Comparison of ENCODE assay signal across 20 cellular contexts in genomic region chr3:52524258-52524751, GRCh38. TPM values are rescaled to one million over a fixed set of nuclear protein-coding genes. Genes with fewer than 3 reads are reported as not detected.
DNase-seq lines count a peak whose midpoint lies in the region; ATAC-seq and TF ChIP-seq lines count a peak whose summit lies in the region.
"Had no signal": no experiment of that assay in that cellular context is flagged by ENCODE, and none has a peak within 500 bp of the region (broad histone marks: within the 10 kb centered on the region; RNA-seq: fewer than 3 reads in every experiment).

No MANE protein-coding gene starts in this region.

- H3K4me3 ChIP-seq in right cardiac atrium (ENCODE audit: low read length) (no peak overlapping the region), gastrocnemius medialis (no peak overlapping the region), smooth muscle cell (no peak overlapping the region)
- H3K4me3 ChIP-seq: body of pancreas, SJSA1 had no signal

- no peak overlapping the region for H4K91ac ChIP-seq in H9 (ENCODE audit: insufficient read length, low read depth, low read length)

- no peak overlapping the region for H3K27ac ChIP-seq in H9 (ENCODE audit: insufficient read length, low read depth, low read length)
- H3K27ac ChIP-seq in right cardiac atrium (ENCODE audit: low read length), result peak overlapping the region; percentile 19
- H3K27ac ChIP-seq in gastrocnemius medialis, result peak overlapping the region; percentile 33 to 80 (median 70)
- H3K27ac ChIP-seq in smooth muscle cell (ENCODE audit: low read depth), result no peak overlapping the region
- H3K27ac ChIP-seq: SJSA1 had no signal

- no peaks in the 10 kb centered on the region for H3F3A ChIP-seq in smooth muscle cell (ENCODE audit: low read depth)

- TF ChIP-seq CTCF in H9 (conservative IDR thresholded peaks at IDR 0.05) (no peak), gastrocnemius medialis (IDR thresholded peaks at IDR 0.05 in 4 of 5, conservative IDR thresholded peaks at IDR 0.05 in 1 of 5) (no peak), smooth muscle cell (IDR thresholded peaks at IDR 0.05; ENCODE audit: borderline replicate concordance, insufficient read depth, poor library complexity, severe bottlenecking) (no peak)

- no peak overlapping the region for H2AK5ac ChIP-seq in H9 (ENCODE audit: insufficient read length, low read length)

- no peak for TF ChIP-seq POLR2A in gastrocnemius medialis (IDR thresholded peaks at IDR 0.05)

- H2AFZ ChIP-seq in H9 (ENCODE audit: low read length), result no peak overlapping the region
- H2AFZ ChIP-seq in smooth muscle cell (ENCODE audit: low read depth), result no peak overlapping the region

- H3K27me3 Mint-ChIP-seq in H9 (ENCODE audit: low read depth), result no peaks in the 10 kb centered on the region; the same call in none of the 2 replicates
- H3K27me3 Mint-ChIP-seq in dendritic cell treated with granulocyte-macrophage colony-stimulating factor and Interleukin-4, amounts not matched to agents 40 ng/mL and 50 ng/mL, for 4 days, result no peaks in the 10 kb centered on the region
- H3K27me3 Mint-ChIP-seq: activated B cell treated with CpG ODN at 0.5 μM for 24 hours; activated naive CD8-positive, alpha-beta T cell had no signal

- no peaks in the 10 kb centered on the region for H3K27me3 ChIP-seq in H9 (ENCODE audit: insufficient read depth, low read length)
- H3K27me3 ChIP-seq in right cardiac atrium (ENCODE audit: control insufficient read depth, insufficient read depth), result no peaks in the 10 kb centered on the region
- no peaks in the 10 kb centered on the region for H3K27me3 ChIP-seq in gastrocnemius medialis
- no peaks in the 10 kb centered on the region for H3K27me3 ChIP-seq in smooth muscle cell (ENCODE audit: low read depth)
- H3K27me3 ChIP-seq: body of pancreas, SJSA1 had no signal

- no peak overlapping the region for H2BK120ac ChIP-seq in H9 (ENCODE audit: low read depth, low read length, poor library complexity, severe bottlenecking)

- H3K23me2 ChIP-seq in H9 (ENCODE audit: insufficient read length, low read depth, low read length, poor library complexity, severe bottlenecking), result no peaks in the 10 kb centered on the region

- no peaks in the 10 kb centered on the region for H3K79me2 ChIP-seq in H9 (ENCODE audit: insufficient read depth, low read length)
- H3K79me2 ChIP-seq in smooth muscle cell (ENCODE audit: low read depth), result no peaks in the 10 kb centered on the region

- H3K9ac ChIP-seq in H9 (ENCODE audit: extremely low read depth, insufficient read length, low read length) (no peak overlapping the region), smooth muscle cell (ENCODE audit: low read depth) (no peak overlapping the region)

- H3T11ph ChIP-seq in H9 (ENCODE audit: low read length), result no peak overlapping the region

- H3K14ac ChIP-seq in H9 (ENCODE audit: insufficient read depth, low read length), result no peak overlapping the region

- H3K4me2 ChIP-seq in H9 (ENCODE audit: insufficient read depth, insufficient read length, low read length), result no peak overlapping the region
- H3K4me2 ChIP-seq in smooth muscle cell, result no peak overlapping the region

- H3K36me3 ChIP-seq in gastrocnemius medialis (no peaks in the 10 kb centered on the region), smooth muscle cell (ENCODE audit: low read depth) (no peaks in the 10 kb centered on the region)

- no peak overlapping the region for H3K18ac ChIP-seq in H9 (ENCODE audit: insufficient read length, low read depth, low read length)

- H4K5ac ChIP-seq in H9 (ENCODE audit: insufficient read length, low read depth, low read length), result no peak overlapping the region

- H3K56ac ChIP-seq in H9 (ENCODE audit: insufficient read length, low read depth, low read length), result no peak overlapping the region

- H2BK15ac ChIP-seq in H9 (ENCODE audit: low read depth, low read length), result no peak overlapping the region

- no CpG with 5 or more reads among the region's 18 CpGs for WGBS in H9 (ENCODE audit: extremely low coverage, insufficient read length, low lambda C conversion rate)
- 94% methylated on average over 18 of the region's 18 CpGs for WGBS in right cardiac atrium
- WGBS in smooth muscle cell (ENCODE audit: low lambda C conversion rate), result 97% methylated on average over 18 of the region's 18 CpGs

- no peak for ATAC-seq in right cardiac atrium
- no peak for ATAC-seq in gastrocnemius medialis
- ATAC-seq in GM21576 (IDR thresholded peaks at IDR 0.05; ENCODE audit: unreplicated experiment), result no peak
- ATAC-seq: CD8-positive, alpha-beta T cell; HCT116 had no signal

- no peak overlapping the region for H2BK5ac ChIP-seq in H9 (ENCODE audit: insufficient read length, low read length)

- in situ Hi-C loops in gastrocnemius medialis (cut with MboI; ENCODE audit: low sequenced_read_pairs in 4 of 4), result no loop called here

- no peaks in the 10 kb centered on the region for H3K9me3 ChIP-seq in H9 (ENCODE audit: control insufficient read depth, low read depth, low read length)
- H3K9me3 ChIP-seq in right cardiac atrium (ENCODE audit: control insufficient read depth, low read length), result no peaks in the 10 kb centered on the region
- H3K9me3 ChIP-seq in gastrocnemius medialis, result no peaks in the 10 kb centered on the region
- no peaks in the 10 kb centered on the region for H3K9me3 ChIP-seq in smooth muscle cell (replicated peaks; ENCODE audit: low read depth)
- H3K9me3 ChIP-seq: body of pancreas, SJSA1 had no signal

- no peak overlapping the region for H3K4ac ChIP-seq in H9 (ENCODE audit: low read depth, low read length)

- no peak overlapping the region for H2BK12ac ChIP-seq in H9 (ENCODE audit: insufficient read length, low read depth, low read length)

- H3K27ac Mint-ChIP-seq in H9, result peak overlapping the region; percentile 27 to 68 (median 66); a peak in 3 of 7 replicates
- peak overlapping the region; percentile 53 for H3K27ac Mint-ChIP-seq in dendritic cell treated with granulocyte-macrophage colony-stimulating factor and Interleukin-4, amounts not matched to agents 40 ng/mL and 50 ng/mL, for 4 days
- H3K27ac Mint-ChIP-seq: activated B cell treated with CpG ODN at 0.5 μM for 24 hours; activated naive CD8-positive, alpha-beta T cell; CD8-positive, alpha-beta T cell; immature natural killer cell had no signal

- H3K4me3 Mint-ChIP-seq in H9, result no peak overlapping the region
- H3K4me3 Mint-ChIP-seq in dendritic cell treated with granulocyte-macrophage colony-stimulating factor and Interleukin-4, amounts not matched to agents 40 ng/mL and 50 ng/mL, for 4 days, result no peak overlapping the region
- H3K4me3 Mint-ChIP-seq: activated B cell treated with CpG ODN at 0.5 μM for 24 hours; activated naive CD8-positive, alpha-beta T cell; CD8-positive, alpha-beta T cell; immature natural killer cell; neural crest cell had no signal

- no peak overlapping the region for H4K8ac ChIP-seq in H9 (replicated peaks; ENCODE audit: insufficient read length, low read depth, low read length)

- peaks cover 28 to 55% (median 52%) of the 10 kb centered on the region in 3 experiments; a peak in 6 of 7 replicates for H3K36me3 Mint-ChIP-seq in H9 (ENCODE audit: insufficient read depth in 1 of 3, low read depth in 3 of 3)
- H3K36me3 Mint-ChIP-seq in dendritic cell treated with granulocyte-macrophage colony-stimulating factor and Interleukin-4, amounts not matched to agents 40 ng/mL and 50 ng/mL, for 4 days (ENCODE audit: low read depth), result peaks cover 100% of the 10 kb centered on the region
- H3K36me3 Mint-ChIP-seq: activated naive CD8-positive, alpha-beta T cell; CD8-positive, alpha-beta T cell; immature natural killer cell had no signal

- no peak overlapping the region for H2BK20ac ChIP-seq in H9 (ENCODE audit: low read depth, low read length, poor library complexity, severe bottlenecking)

- no peak overlapping the region for H3K23ac ChIP-seq in H9 (ENCODE audit: insufficient read length, low read depth, low read length)

- peaks cover 3% of the 10 kb centered on the region for H4K20me1 ChIP-seq in H9 (ENCODE audit: control insufficient read depth, insufficient read depth, insufficient read length)
- H4K20me1 ChIP-seq in smooth muscle cell (ENCODE audit: low read depth), result peaks cover 42% of the 10 kb centered on the region

- H3K4me1 ChIP-seq in H9 (ENCODE audit: insufficient read depth, low read length) (no peaks in the 10 kb centered on the region), right cardiac atrium (ENCODE audit: control insufficient read depth, insufficient read depth, low read length) (peaks cover 26% of the 10 kb centered on the region), gastrocnemius medialis (peaks cover 6 to 9% of the 10 kb centered on the region in 2 donors), smooth muscle cell (ENCODE audit: low read depth) (no peaks in the 10 kb centered on the region)
- H3K4me1 ChIP-seq: SJSA1 had no signal

- H3K79me1 ChIP-seq in H9 (ENCODE audit: insufficient read depth, low read depth, low read length, poor library complexity, severe bottlenecking), result no peaks in the 10 kb centered on the region

- no peaks in the 10 kb centered on the region for H3K4me1 Mint-ChIP-seq in H9
- H3K4me1 Mint-ChIP-seq in dendritic cell treated with granulocyte-macrophage colony-stimulating factor and Interleukin-4, amounts not matched to agents 40 ng/mL and 50 ng/mL, for 4 days (ENCODE audit: low read depth), result peaks cover 32% of the 10 kb centered on the region
- H3K4me1 Mint-ChIP-seq: activated B cell treated with CpG ODN at 0.5 μM for 24 hours, immature natural killer cell had no signal

- DNase-seq in H9 (no peak), right cardiac atrium (peak in 1 of 3 donors; percentile 62), gastrocnemius medialis (no peak), smooth muscle cell (lab: John Stamatoyannopoulos, UW; ENCODE audit: unreplicated experiment) (no peak), DMS 273 treated with DMSO at 0.1 percent for 48 hours (lab: John Stamatoyannopoulos, UW) (no peak)
- DNase-seq in activated naive CD4-positive, alpha-beta T cell treated with Interleukin-2 at 50 U/mL for 16 hours, result no peak
- DNase-seq: activated B cell treated with CpG ODN at 0.5 μM for 24 hours; activated T-cell treated with anti-CD3 and anti-CD28 coated beads, Interleukin-2, amount 50 U/mL, for 48 hours; CD8-positive, alpha-beta T cell; EL; immature natural killer cell; KG1; stimulated activated naive CD4-positive, alpha-beta T cell had no signal

- no peaks in the 10 kb centered on the region for H3K9me3 Mint-ChIP-seq in H9
- H3K9me3 Mint-ChIP-seq in dendritic cell treated with granulocyte-macrophage colony-stimulating factor and Interleukin-4, amounts not matched to agents 40 ng/mL and 50 ng/mL, for 4 days, result no peaks in the 10 kb centered on the region
- H3K9me3 Mint-ChIP-seq: activated B cell treated with CpG ODN at 0.5 μM for 24 hours; CD8-positive, alpha-beta T cell; immature natural killer cell; neural crest cell had no signal

- intact Hi-C loops in dendritic cell treated with granulocyte-macrophage colony-stimulating factor and Interleukin-4, amounts not matched to agents 40 ng/mL and 50 ng/mL, for 4 days (cut with micrococcal nuclease), result no loop called here
- intact Hi-C loops in right cardiac atrium (cut with DNase I) (no loop called here), gastrocnemius medialis (cut with DNase I; ENCODE audit: low total_unique reads) (no loop called here)

RNA-seq across cellular contexts. Expression of gene NT5DC2, which starts 9.4 kb away (rescaled TPM):
- total RNA-seq in H9 (2021), result 441 and 444 TPM in 2 replicates
- 100 to 1,000 TPM; 123 to 223 (median 154) TPM for total RNA-seq in right cardiac atrium
- 322 TPM for polyA plus RNA-seq in right cardiac atrium
- 10 to 100 TPM in 1 of 4 donors, 1 to 10 TPM in 3; 4.4 to 14.7 (median 8.1) TPM for total RNA-seq in gastrocnemius medialis
- 156 and 207 TPM in 2 replicates for total RNA-seq in smooth muscle cell
- 229 and 248 TPM in 2 replicates for polyA plus RNA-seq in smooth muscle cell

RNA-seq across cellular contexts. Expression of gene UQCC5, which starts 12.1 kb away (rescaled TPM):
- 39.1 and 45.8 TPM in 2 replicates for total RNA-seq in H9 (2021)
- 10 to 100 TPM; 52.4 to 64.2 (median 62.4) TPM for total RNA-seq in right cardiac atrium
- polyA plus RNA-seq in right cardiac atrium, result 97.3 TPM
- 10 to 100 TPM in 1 of 4 donors, 1 to 10 TPM in 1, under 1 TPM in 2; 0.31 to 26.1 (median 0.87) TPM for total RNA-seq in gastrocnemius medialis
- 0.76 and 0.90 TPM in 2 replicates for total RNA-seq in smooth muscle cell
- polyA plus RNA-seq in smooth muscle cell, result 33.0 and 40.3 TPM in 2 replicates

RNA-seq across cellular contexts. Expression of gene STAB1, which starts 29.2 kb away (rescaled TPM):
- total RNA-seq in H9 (2021), result 0.90 and 1.5 TPM in 2 replicates
- 100 to 1,000 TPM in 2 of 4 donors, 10 to 100 TPM in 2; 91.9 to 159 (median 101) TPM for total RNA-seq in right cardiac atrium
- polyA plus RNA-seq in right cardiac atrium, result 69.5 TPM
- 10 to 100 TPM; 10.3 to 27.2 (median 23.3) TPM for total RNA-seq in gastrocnemius medialis
- total RNA-seq in smooth muscle cell, result 0.22 TPM in 1 of 2 replicates, not detected in the other
- polyA plus RNA-seq in smooth muscle cell, result 0.25 and 0.31 TPM in 2 replicates
- total RNA-seq: SJSA1 had no signal

Comparison
In these comparisons a context has a peak if more than half of its experiments do, and no peak if none do; other contexts are left out.
1. H3K27ac ChIP-seq: peak in right cardiac atrium (single experiment) and gastrocnemius medialis (4 of 4); none in H9 (single experiment) and smooth muscle cell (single experiment).